In genomic region chr17:72118588-72119279, GRCh38 we compare ENCODE assay signal across 8 cellular contexts. TPM values are rescaled to one million over a fixed set of nuclear protein-coding genes. Genes with fewer than 3 reads are reported as not detected.
DNase-seq lines count a peak whose midpoint lies in the region; ATAC-seq and TF ChIP-seq lines count a peak whose summit lies in the region.

No MANE protein-coding gene starts in this region.

- H3K27me3 Mint-ChIP-seq in activated CD8-positive, alpha-beta T cell treated with anti-CD3 and anti-CD28 coated beads, Interleukin-2, amount 10 ng/mL, durations not matched to agents 7 days and 5 days (ENCODE audit: low read depth), result peaks cover 72% of the 10 kb centered on the region
- H3K27me3 Mint-ChIP-seq in osteocyte (ENCODE audit: unreplicated experiment), result peaks cover 42% of the 10 kb centered on the region

- H3K4me1 ChIP-seq in ES-I3 (ENCODE audit: insufficient read depth, low read length), result peaks cover 10% of the 10 kb centered on the region

- DNase-seq in ACHN (peak; percentile 72), NCI-H2081 (lab: John Stamatoyannopoulos, UW) (peak; percentile 72 to 73), glomerular endothelial cell (ENCODE audit: extremely low read depth, low read depth, low spot score) (peak; percentile 12), osteocyte (ENCODE audit: extremely low spot score, unreplicated experiment) (no peak)
- DNase-seq in activated CD8-positive, alpha-beta T cell treated with anti-CD3 and anti-CD28 coated beads, Interleukin-2, amount 10 ng/mL, durations not matched to agents 7 days and 5 days, result peak; percentile 42

- H3K27ac Mint-ChIP-seq in activated CD8-positive, alpha-beta T cell treated with anti-CD3 and anti-CD28 coated beads, Interleukin-2, amount 10 ng/mL, durations not matched to agents 7 days and 5 days, result peak overlapping the region; percentile 55
- H3K27ac Mint-ChIP-seq in osteocyte (ENCODE audit: unreplicated experiment), result no peak overlapping the region

- H3K9ac ChIP-seq in ES-I3 (ENCODE audit: low read depth, low read length), result peak overlapping the region; percentile 56; the same call in 1 of the 2 replicates

- in situ Hi-C loops in ACHN (cut with HindIII; ENCODE audit: low pct_ligation_motif_present, low pct_unique_long_range_greater_than_20kb, low sequenced_read_pairs), result no loop called here

- peaks cover 3% of the 10 kb centered on the region for H3K9me3 Mint-ChIP-seq in activated CD8-positive, alpha-beta T cell treated with anti-CD3 and anti-CD28 coated beads, Interleukin-2, amount 10 ng/mL, durations not matched to agents 7 days and 5 days (ENCODE audit: insufficient read depth)
- H3K9me3 Mint-ChIP-seq in osteocyte (ENCODE audit: unreplicated experiment), result no peaks in the 10 kb centered on the region

- H3K36me3 ChIP-seq in ES-I3 (ENCODE audit: insufficient read depth, low read length), result no peaks in the 10 kb centered on the region

- no peak for ATAC-seq in activated CD8-positive, alpha-beta T cell treated with anti-CD3 and anti-CD28 coated beads, Interleukin-2, amount 10 ng/mL, durations not matched to agents 7 days and 5 days
- ATAC-seq in HG03460 (IDR thresholded peaks at IDR 0.05; ENCODE audit: unreplicated experiment) (no peak), HG03439 (IDR thresholded peaks at IDR 0.05; ENCODE audit: unreplicated experiment) (no peak)

- CTCF ChIA-PET in activated CD8-positive, alpha-beta T cell treated with anti-CD3 and anti-CD28 coated beads, Interleukin-2, amount 10 ng/mL, durations not matched to agents 7 days and 5 days (lab: Charles Lee), result no interaction called here

- peak; percentile 89 for TF ChIP-seq CTCF in osteocyte (IDR thresholded peaks at IDR 0.05)

- H3K36me3 Mint-ChIP-seq in activated CD8-positive, alpha-beta T cell treated with anti-CD3 and anti-CD28 coated beads, Interleukin-2, amount 10 ng/mL, durations not matched to agents 7 days and 5 days (ENCODE audit: low read depth), result peaks cover 2% of the 10 kb centered on the region
- no peaks in the 10 kb centered on the region for H3K36me3 Mint-ChIP-seq in osteocyte (ENCODE audit: unreplicated experiment)

- POLR2A ChIA-PET in activated CD8-positive, alpha-beta T cell treated with anti-CD3 and anti-CD28 coated beads, Interleukin-2, amount 10 ng/mL, durations not matched to agents 7 days and 5 days (lab: Charles Lee), result no interaction called here

- H3K4me3 Mint-ChIP-seq in activated CD8-positive, alpha-beta T cell treated with anti-CD3 and anti-CD28 coated beads, Interleukin-2, amount 10 ng/mL, durations not matched to agents 7 days and 5 days, result peak overlapping the region; percentile 45
- H3K4me3 Mint-ChIP-seq in osteocyte (ENCODE audit: unreplicated experiment), result peak overlapping the region; percentile 30

- H3K4me1 Mint-ChIP-seq in activated CD8-positive, alpha-beta T cell treated with anti-CD3 and anti-CD28 coated beads, Interleukin-2, amount 10 ng/mL, durations not matched to agents 7 days and 5 days (ENCODE audit: low read depth), result peaks cover 6% of the 10 kb centered on the region
- peaks cover 33% of the 10 kb centered on the region for H3K4me1 Mint-ChIP-seq in osteocyte (ENCODE audit: unreplicated experiment)

- no peaks in the 10 kb centered on the region for H3K9me3 ChIP-seq in ES-I3 (ENCODE audit: control insufficient read depth, insufficient read depth, low read length)

RNA-seq across cellular contexts. Expression of gene SOX9, which starts 2.1 kb away (rescaled TPM):
- not detected for total RNA-seq in activated CD8-positive, alpha-beta T cell treated with anti-CD3 and anti-CD28 coated beads, Interleukin-2, amount 10 ng/mL, durations not matched to agents 7 days and 5 days
- total RNA-seq in glomerular endothelial cell, result 6.9 TPM in 2 replicates
- total RNA-seq in osteocyte, result 1.8 and 1.9 TPM in 2 replicates
